In the genomic region with DNA sequence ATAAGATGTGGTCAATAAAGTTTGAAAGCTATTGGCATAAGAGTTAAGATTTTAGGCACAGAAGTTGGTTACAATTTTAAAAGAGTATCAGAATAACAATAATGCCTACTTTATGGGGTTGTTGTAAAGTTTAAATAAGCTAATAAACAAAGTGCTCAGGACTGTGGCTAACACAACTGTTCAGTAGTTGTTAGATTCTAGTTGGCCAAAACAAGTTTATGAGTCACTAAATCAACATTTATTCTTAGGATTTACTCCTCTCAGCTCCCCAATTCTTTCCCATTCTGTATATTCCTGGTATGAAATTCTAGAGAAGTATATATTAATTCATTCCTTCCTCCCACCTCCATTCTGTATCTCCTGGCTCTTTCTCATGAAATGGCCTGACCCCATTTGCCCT, we compare ENCODE assay signal across 1 cellular context.
TF ChIP-seq lines count a peak whose summit lies in the region.

No MANE protein-coding gene starts in this region.

TF ChIP-seq in endothelial cell of umbilical vein, 7 proteins besides CTCF, POLR2A, EP300 and RAD21:
- TF ChIP-seq FOS (IDR thresholded peaks at IDR 0.05; ENCODE audit: borderline replicate concordance, insufficient read depth, low read length) = peak; percentile 29
- TF ChIP-seq EZH2 (IDR thresholded peaks at IDR 0.05; ENCODE audit: borderline replicate concordance, low read depth, low read length, severe bottlenecking) = no peak
